ENCODE assay signal across 14 cellular contexts in genomic region chr10:52318136-52318810, GRCh38. TPM values are rescaled to one million over a fixed set of nuclear protein-coding genes. Genes with fewer than 3 reads are reported as not detected.
DNase-seq lines count a peak whose midpoint lies in the region; ATAC-seq, FAIRE-seq and TF ChIP-seq lines count a peak whose summit lies in the region.
"Had no signal": no experiment of that assay in that cellular context is flagged by ENCODE, and none has a peak within 500 bp of the region (broad histone marks: within the 10 kb centered on the region; RNA-seq: fewer than 3 reads in every experiment).

No MANE protein-coding gene starts in this region.

- H3K4me1 Mint-ChIP-seq in HFFc6 (ENCODE audit: low read depth), result peaks cover 65% of the 10 kb centered on the region
- peaks cover 9 to 24% of the 10 kb centered on the region in 2 donors for H3K4me1 Mint-ChIP-seq in stimulated activated naive B cell treated with anti-CD40 and anti-IgM and Interleukin-4, amounts not matched to agents 10 μg/mL and 1 μg/mL and 100 μg/mL, for 72 hours

- H3K14ac ChIP-seq in mesenchymal stem cell (ENCODE audit: low read length in 2 of 2), result no peak overlapping the region

- H3K23ac ChIP-seq in mesenchymal stem cell (ENCODE audit: low read length in 2 of 2), result no peak overlapping the region

- H3K4me2 ChIP-seq in A549 (peak overlapping the region; percentile 72), mesenchymal stem cell (ENCODE audit: low read length, poor library complexity, severe bottlenecking) (no peak overlapping the region)

- H3K27me3 Mint-ChIP-seq in HFFc6 (ENCODE audit: insufficient read depth), result peaks cover 9% of the 10 kb centered on the region
- H3K27me3 Mint-ChIP-seq in stimulated activated naive B cell treated with anti-CD40 and anti-IgM and Interleukin-4, amounts not matched to agents 10 μg/mL and 1 μg/mL and 100 μg/mL, for 72 hours, result peaks cover 23 to 29% of the 10 kb centered on the region in 2 donors

- peak in 1 of 2 experiments; percentile 56 for DNase-seq in A549 (ENCODE audit: low read depth in 1 of 2, low spot score in 1 of 2)
- peak; percentile 71 for DNase-seq in HFFc6
- DNase-seq in cardiac fibroblast (ENCODE audit: low read depth in 2 of 2), result peak; percentile 65 to 66
- peak; percentile 47 for DNase-seq in mesenchymal stem cell
- no peak for DNase-seq in GM20000 (ENCODE audit: low spot score)
- no peak for DNase-seq in HAP-1 (ENCODE audit: low spot score in 2 of 2)
- no peak for DNase-seq in stimulated activated naive B cell treated with anti-CD40 and anti-IgM and Interleukin-4, amounts not matched to agents 10 μg/mL and 1 μg/mL and 100 μg/mL, for 72 hours
- no peak for DNase-seq in NCI-H1694 treated with DMSO at 0.1 percent for 48 hours (lab: John Stamatoyannopoulos, UW)
- DNase-seq: activated CD4-positive, alpha-beta T cell treated with anti-CD3 and anti-CD28 coated beads, Interleukin-2, amount 50 U/mL, for 4 hours; naive B cell; NCI-H345; T-helper 17 cell; upper lobe of left lung had no signal

- no peak for TF ChIP-seq RAD21 in A549 (conservative IDR thresholded peaks at IDR 0.05 in 1 of 2, IDR thresholded peaks at IDR 0.05 in 1 of 2)

- no peak for TF ChIP-seq POLR2A in A549 (IDR thresholded peaks at IDR 0.05; ENCODE audit: low read length)

- H2BK12ac ChIP-seq in mesenchymal stem cell (ENCODE audit: low read length in 2 of 2), result no peak overlapping the region

- H3K18ac ChIP-seq in mesenchymal stem cell (ENCODE audit: low read depth in 1 of 2, low read length in 2 of 2), result no peak overlapping the region

- in situ Hi-C loops in HAP-1 (cut with MboI; ENCODE audit: low sequenced_read_pairs), result loop anchor here (5.0 to 25.0 kb wide), 3 partner anchors 169 to 419 kb away; no protein-coding TSS in a partner anchor

- H3K27me3 ChIP-seq in mesenchymal stem cell (ENCODE audit: control insufficient read depth in 1 of 2, insufficient read depth in 1 of 2, low read length in 2 of 2) (no peaks in the 10 kb centered on the region), HAP-1 (ENCODE audit: low read depth) (peaks cover 13% of the 10 kb centered on the region)

- no peak for FAIRE-seq in A549 (lab: Jason Lieb, UNC)

- peak overlapping the region in 1 of 2 experiments; percentile 22 for H3K4ac ChIP-seq in mesenchymal stem cell (ENCODE audit: low read depth in 1 of 2, low read length in 2 of 2)

- H3K4me1 ChIP-seq in A549 (peaks cover 29% of the 10 kb centered on the region), mesenchymal stem cell (ENCODE audit: control insufficient read depth, insufficient read depth, low read depth, low read length) (peaks cover 5% of the 10 kb centered on the region), HAP-1 (peaks cover 4% of the 10 kb centered on the region; the same call in 1 of the 2 replicates)

- peaks cover 3% of the 10 kb centered on the region for H3K79me1 ChIP-seq in mesenchymal stem cell (replicated peaks; ENCODE audit: low read length, poor library complexity, severe bottlenecking)

- no peak overlapping the region for H4K8ac ChIP-seq in mesenchymal stem cell (ENCODE audit: low read length)

- WGBS in A549 (ENCODE audit: missing lambda C conversion rate), result 3% methylated on average over 5 of the region's 5 CpGs
- WGBS in mesenchymal stem cell, result 0% methylated on average over 3 of the region's 5 CpGs

- H2AFZ ChIP-seq in mesenchymal stem cell (ENCODE audit: low read depth, low read length), result no peak overlapping the region

- H3K9me3 ChIP-seq in A549 (peaks cover 9% of the 10 kb centered on the region; the same call in 2 of the 3 replicates), mesenchymal stem cell (ENCODE audit: control insufficient read depth, low read length) (no peaks in the 10 kb centered on the region), HAP-1 (no peaks in the 10 kb centered on the region)
- H3K9me3 ChIP-seq: upper lobe of left lung had no signal

- POLR2A ChIA-PET in A549 (lab: Yijun Ruan, JAX), result interaction anchor here (1.1 to 2.1 kb wide), 5 partner anchors 10 to 171 kb away, joined by 3 to 17 read pairs (median 4); no protein-coding TSS in a partner anchor

- TF ChIP-seq CTCF in A549 (IDR thresholded peaks at IDR 0.05) (no peak), HFFc6 (IDR thresholded peaks at IDR 0.05) (no peak), cardiac fibroblast (IDR thresholded peaks at IDR 0.05; ENCODE audit: low read depth, low read length) (no peak), GM20000 (IDR thresholded peaks at IDR 0.05; ENCODE audit: extremely low read depth, missing control alignments) (no peak)

- peaks cover 4% of the 10 kb centered on the region for H3K9me3 Mint-ChIP-seq in HFFc6
- no peaks in the 10 kb centered on the region for H3K9me3 Mint-ChIP-seq in stimulated activated naive B cell treated with anti-CD40 and anti-IgM and Interleukin-4, amounts not matched to agents 10 μg/mL and 1 μg/mL and 100 μg/mL, for 72 hours
- H3K9me3 Mint-ChIP-seq: naive B cell had no signal

- H3K4me3 ChIP-seq in A549 (peak overlapping the region; percentile 83), cardiac fibroblast (replicated peaks in 1 of 2; ENCODE audit: low read depth in 2 of 2, low read length in 2 of 2) (no peak overlapping the region), mesenchymal stem cell (ENCODE audit: insufficient read depth in 1 of 2, low read depth in 1 of 2, low read length in 2 of 2) (peak overlapping the region in 1 of 2 experiments; percentile 87), HAP-1 (no peak overlapping the region)
- H3K4me3 ChIP-seq: upper lobe of left lung had no signal

- peak overlapping the region; percentile 3 for H2BK5ac ChIP-seq in mesenchymal stem cell (ENCODE audit: low read depth, low read length, poor library complexity, severe bottlenecking)

- H3K36me3 Mint-ChIP-seq in HFFc6 (ENCODE audit: low read depth), result peaks cover 52% of the 10 kb centered on the region
- H3K36me3 Mint-ChIP-seq in stimulated activated naive B cell treated with anti-CD40 and anti-IgM and Interleukin-4, amounts not matched to agents 10 μg/mL and 1 μg/mL and 100 μg/mL, for 72 hours, result no peaks in the 10 kb centered on the region
- H3K36me3 Mint-ChIP-seq: naive B cell had no signal

- CTCF ChIA-PET in A549 (lab: Yijun Ruan, JAX), result interaction anchor here (1.1 to 3.7 kb wide), 3 partner anchors 10 to 169 kb away, joined by 3 to 36 read pairs (median 14); no protein-coding TSS in a partner anchor

- H4K91ac ChIP-seq in mesenchymal stem cell (ENCODE audit: low read length), result no peak overlapping the region

- no peak overlapping the region for H2AK5ac ChIP-seq in mesenchymal stem cell (ENCODE audit: low read length, severe bottlenecking)

- no peak overlapping the region for H2BK120ac ChIP-seq in mesenchymal stem cell (ENCODE audit: low read depth, low read length)

- H3K9ac ChIP-seq in mesenchymal stem cell (ENCODE audit: low read length), result peak overlapping the region; percentile 91

- peak overlapping the region; percentile 99 for H3K4me3 Mint-ChIP-seq in HFFc6
- no peak overlapping the region for H3K4me3 Mint-ChIP-seq in stimulated activated naive B cell treated with anti-CD40 and anti-IgM and Interleukin-4, amounts not matched to agents 10 μg/mL and 1 μg/mL and 100 μg/mL, for 72 hours
- H3K4me3 Mint-ChIP-seq: activated T-helper 17 cell treated with anti-CD3 and anti-CD28 coated beads, Interleukin-2, amount 50 U/mL, for 72 hours; naive B cell; T-helper 17 cell had no signal

- H3K27ac ChIP-seq in A549 (peak overlapping the region; percentile 89 to 90), mesenchymal stem cell (ENCODE audit: low read length, poor library complexity, severe bottlenecking) (peak overlapping the region; percentile 91)
- H3K27ac ChIP-seq: upper lobe of left lung had no signal

- H3K36me3 ChIP-seq in mesenchymal stem cell (ENCODE audit: control insufficient read depth in 1 of 2, insufficient read depth in 2 of 2, low read depth in 1 of 2, low read length in 2 of 2) (peaks cover 0 to 21% of the 10 kb centered on the region in 2 experiments), HAP-1 (replicated peaks) (no peaks in the 10 kb centered on the region)
- H3K36me3 ChIP-seq: upper lobe of left lung had no signal

- no peak overlapping the region for H2BK15ac ChIP-seq in mesenchymal stem cell (ENCODE audit: low read depth, poor library complexity, severe bottlenecking)

- TF ChIP-seq EP300 in A549 (IDR thresholded peaks at IDR 0.05), result no peak

- peak overlapping the region; percentile 91 for H3K27ac Mint-ChIP-seq in HFFc6
- no peak overlapping the region for H3K27ac Mint-ChIP-seq in stimulated activated naive B cell treated with anti-CD40 and anti-IgM and Interleukin-4, amounts not matched to agents 10 μg/mL and 1 μg/mL and 100 μg/mL, for 72 hours
- H3K27ac Mint-ChIP-seq: activated T-helper 17 cell treated with anti-CD3 and anti-CD28 coated beads, Interleukin-2, amount 50 U/mL, for 72 hours; naive B cell; T-helper 17 cell had no signal

- no peak for ATAC-seq in A549
- no peak for ATAC-seq in stimulated activated naive B cell treated with anti-CD40 and anti-IgM and Interleukin-4, amounts not matched to agents 10 μg/mL and 1 μg/mL and 100 μg/mL, for 72 hours (replicated peaks)
- ATAC-seq: activated T-helper 17 cell treated with anti-CD3 and anti-CD28 coated beads, Interleukin-2, amount 50 U/mL, for 72 hours; T-helper 17 cell had no signal

TF ChIP-seq in A549, 52 proteins besides CTCF, POLR2A, EP300 and RAD21:
- TF ChIP-seq HOXB5 (CRISPR knock-in tag; IDR thresholded peaks at IDR 0.05) (no peak), JUN (IDR thresholded peaks at IDR 0.05) (peak in 1 of 2 experiments; percentile 63; a peak in 2 of 5 replicates), CHD4 (IDR thresholded peaks at IDR 0.05; ENCODE audit: borderline replicate concordance) (0 out of 2 replicates have a peak, but pooled peaks have one; percentile 8), BHLHE40 (IDR thresholded peaks at IDR 0.05; ENCODE audit: low read depth, low read length) (no peak)

RNA-seq across cellular contexts. Expression of gene DKK1, which starts 4.2 kb away (rescaled TPM):
- 375 and 538 TPM in 2 replicates for polyA plus RNA-seq in A549 (2011; rRNA removed)
- 180 and 210 TPM in 2 replicates for polyA plus RNA-seq in A549 (2012; cell fraction: cytosol; rRNA removed)
- 248 and 254 TPM in 2 replicates for polyA plus RNA-seq in A549 (2012; cell fraction: nucleus; rRNA removed)
- 109 to 122 TPM (median 117 TPM) in 3 replicates for polyA plus RNA-seq in A549 (2017; fragmentation: RNase III; extraction: RNeasy Plus Mini Kit Qiagen cat#74134 plus additional on column Dnase treatment)
- 114 and 171 TPM in 2 replicates for polyA minus RNA-seq in A549 (2011; rRNA and poly(A)+ RNA removed)
- total RNA-seq in HFFc6 (2021; fragmentation: NEBNext Ultra II Directional; extraction: Animal tissue kit (Norgen Biotek cat#: 25700)), result 1,000 to 10,000 TPM; 1,601 to 2,175 (median 1,792) TPM
- 7.9 TPM for polyA plus RNA-seq in mesenchymal stem cell (2013, experiment 1 of 2)
- 9.4 TPM for polyA plus RNA-seq in mesenchymal stem cell (2013, experiment 2 of 2)
- total RNA-seq: activated T-helper 17 cell treated with anti-CD3 and anti-CD28 coated beads, Interleukin-2, amount 50 U/mL, for 72 hours; T-helper 17 cell had no signal

Comparison
In these comparisons a context has a peak if more than half of its experiments do, and no peak if none do; other contexts are left out.
1. DNase-seq: peak in HFFc6 (single experiment), cardiac fibroblast (2 of 2) and mesenchymal stem cell (single experiment); none in GM20000 (single experiment), HAP-1 (0 of 2), stimulated activated naive B cell treated with anti-CD40 and anti-IgM and Interleukin-4, amounts not matched to agents 10 μg/mL and 1 μg/mL and 100 μg/mL, for 72 hours (single experiment) and NCI-H1694 treated with DMSO at 0.1 percent for 48 hours (single experiment).